In the genomic region with DNA sequence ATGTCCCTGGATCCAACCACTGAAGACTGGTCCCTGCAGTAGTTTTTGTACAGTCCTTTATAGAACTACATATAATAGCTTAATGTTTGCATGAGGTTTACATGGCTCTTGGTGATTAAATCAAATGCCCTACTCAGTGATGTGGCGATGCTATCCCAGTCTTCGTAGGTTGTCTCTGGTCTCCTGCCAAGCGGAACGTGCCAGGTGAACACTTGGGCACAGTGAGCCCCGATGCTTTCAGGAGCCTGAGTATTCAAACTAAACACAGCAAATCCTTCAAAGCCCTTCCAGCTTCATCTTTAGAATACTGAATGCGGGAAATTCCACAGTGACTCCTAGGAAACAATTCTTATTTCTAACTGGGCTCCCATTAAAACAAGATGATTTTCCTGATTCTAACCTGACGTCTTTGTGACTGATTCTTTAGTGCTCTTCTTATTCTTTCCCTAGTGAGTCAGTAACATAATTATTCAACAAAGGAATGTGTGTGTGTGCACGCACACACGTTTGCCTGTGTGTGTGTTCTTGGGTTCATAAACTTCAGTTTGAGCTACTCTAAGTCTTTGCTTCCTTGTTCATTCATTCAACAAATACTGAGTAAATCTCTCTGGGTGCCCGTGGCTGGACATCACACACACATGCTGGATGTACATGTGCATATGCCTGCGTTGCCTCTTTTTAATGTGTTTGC, we compare ENCODE assay signal across 12 cellular contexts.
DNase-seq lines count a peak whose midpoint lies in the region; ATAC-seq and TF ChIP-seq lines count a peak whose summit lies in the region.
"Had no signal": no experiment of that assay in that cellular context is flagged by ENCODE, and none has a peak within 500 bp of the region (broad histone marks: within the 10 kb centered on the region; RNA-seq: fewer than 3 reads in every experiment).

No MANE protein-coding gene starts in this region.

- H3K27ac ChIP-seq in ectodermal cell (ENCODE audit: insufficient read depth, low read depth, low read length, poor library complexity, severe bottlenecking): peak overlapping the region; percentile 44
- H3K27ac ChIP-seq: foreskin keratinocyte had no signal

- 71 to 79% methylated on average over 11 of the region's 11 CpGs for WGBS in ectodermal cell, 2 experiments

- H3K27me3 ChIP-seq in ectodermal cell (ENCODE audit: control insufficient read depth, insufficient read depth, low read length, poor library complexity, severe bottlenecking): no peaks in the 10 kb centered on the region
- H3K27me3 ChIP-seq: foreskin keratinocyte had no signal

- in situ Hi-C loops in Caki2 (cut with HindIII; ENCODE audit: low pct_unique_long_range_greater_than_20kb, low sequenced_read_pairs): no loop called here

- no peak for TF ChIP-seq CTCF in NB4 (IDR thresholded peaks at IDR 0.05; ENCODE audit: low read depth, low read length)

- H3K4me1 ChIP-seq in ectodermal cell (ENCODE audit: control insufficient read depth, insufficient read depth, low read length): peaks cover 77% of the 10 kb centered on the region
- H3K4me1 ChIP-seq: foreskin keratinocyte had no signal

- DNase-seq in Caki2 (ENCODE audit: low read depth) (peak; percentile 69), NB4 (ENCODE audit: low read depth) (peak; percentile 17), midbrain (lab: John Stamatoyannopoulos, UW) (peak; percentile 8), superior temporal gyrus (ENCODE audit: extremely low spot score) (no peak)
- DNase-seq: activated T-cell treated with anti-CD3 and anti-CD28 coated beads, Interleukin-2, amount 50 U/mL, for 4 hours; dermis blood vessel endothelial cell; T-helper 9 cell had no signal

- ATAC-seq in GM21723 (IDR thresholded peaks at IDR 0.05; ENCODE audit: unreplicated experiment) (no peak), GM19455 (IDR thresholded peaks at IDR 0.05; ENCODE audit: unreplicated experiment) (no peak), GM19397 (IDR thresholded peaks at IDR 0.05; ENCODE audit: unreplicated experiment) (no peak)
- ATAC-seq: activated T-cell treated with anti-CD3 and anti-CD28 coated beads, Interleukin-2, amount 50 U/mL, for 4 hours; foreskin keratinocyte had no signal

- no peaks in the 10 kb centered on the region for H3K9me3 ChIP-seq in ectodermal cell (ENCODE audit: control insufficient read depth, low read length)

- H3K36me3 ChIP-seq in ectodermal cell (ENCODE audit: control insufficient read depth, insufficient read depth, low read length): no peaks in the 10 kb centered on the region

- TF ChIP-seq POLR2A in NB4 (IDR thresholded peaks at IDR 0.05; ENCODE audit: extremely low read depth, insufficient read length): no peak

- H3K4me3 ChIP-seq in NB4 (ENCODE audit: low read depth, low read length) (no peak overlapping the region), ectodermal cell (ENCODE audit: insufficient read depth, low read depth, low read length) (peak overlapping the region; percentile 20)
